Comparison of ENCODE assay signal across 1 cellular context in genomic region chr20:50731930-50732690, GRCh38.
TF ChIP-seq lines count a peak whose summit lies in the region.

No MANE protein-coding gene starts in this region.

TF ChIP-seq in HepG2, 621 proteins besides CTCF, POLR2A, EP300 and RAD21 (continued from another document and continues in another):
- TF ChIP-seq ZNF142 (CRISPR knock-in tag; IDR thresholded peaks at IDR 0.05): 0 out of 2 replicates have a peak, but pooled peaks have one; percentile 27
- TF ChIP-seq TERF1 (CRISPR knock-in tag; IDR thresholded peaks at IDR 0.05): no peak
- TF ChIP-seq ZNF292 (CRISPR knock-in tag; IDR thresholded peaks at IDR 0.05; ENCODE audit: borderline replicate concordance, low read depth): no peak; the same call in 1 of the 2 replicates
- TF ChIP-seq U2AF1 (optimal IDR thresholded peaks at IDR 0.05; ENCODE audit: low read depth, low read length): no peak
- TF ChIP-seq TIGD3 (CRISPR knock-in tag; IDR thresholded peaks at IDR 0.05; ENCODE audit: borderline replicate concordance): no peak
- peak; percentile 6; the same call in 1 of the 2 replicates for TF ChIP-seq HNF4G (IDR thresholded peaks at IDR 0.05; ENCODE audit: borderline replicate concordance, low read depth, low read length)
- no peak for TF ChIP-seq HNF4G (CRISPR knock-in tag; IDR thresholded peaks at IDR 0.05; ENCODE audit: borderline replicate concordance, low read depth)
- TF ChIP-seq BRF2 (CRISPR knock-in tag; IDR thresholded peaks at IDR 0.05): no peak
- no peak; the same call in 1 of the 2 replicates for TF ChIP-seq ZSCAN29 (CRISPR knock-in tag; conservative IDR thresholded peaks at IDR 0.05)
- TF ChIP-seq TFE3 (CRISPR knock-in tag; IDR thresholded peaks at IDR 0.05): peak; percentile 37; the same call in 1 of the 2 replicates
- TF ChIP-seq PAX8 (CRISPR knock-in tag; IDR thresholded peaks at IDR 0.05; ENCODE audit: borderline replicate concordance): no peak
- TF ChIP-seq CBX1 (IDR thresholded peaks at IDR 0.05; ENCODE audit: low read depth): no peak
- no peak for TF ChIP-seq REL (CRISPR knock-in tag; conservative IDR thresholded peaks at IDR 0.05)
- no peak for TF ChIP-seq DPF2 (CRISPR knock-in tag; IDR thresholded peaks at IDR 0.05; ENCODE audit: borderline replicate concordance, low read depth)
- no peak for TF ChIP-seq ZNF598 (CRISPR knock-in tag; IDR thresholded peaks at IDR 0.05; ENCODE audit: borderline replicate concordance)
- no peak for TF ChIP-seq SUZ12 (IDR thresholded peaks at IDR 0.05; ENCODE audit: low read depth, low read length)
- TF ChIP-seq ZNF576 (CRISPR knock-in tag; IDR thresholded peaks at IDR 0.05): no peak
- TF ChIP-seq ZEB1 (IDR thresholded peaks at IDR 0.05; ENCODE audit: insufficient replicate concordance, low read depth): no peak
- TF ChIP-seq ZSCAN22 (CRISPR knock-in tag; IDR thresholded peaks at IDR 0.05): no peak
- no peak for TF ChIP-seq ATF6 (CRISPR knock-in tag; conservative IDR thresholded peaks at IDR 0.05)
- no peak for TF ChIP-seq SKI (IDR thresholded peaks at IDR 0.05; ENCODE audit: partially characterized antibody)
- no peak for TF ChIP-seq XBP1 (CRISPR knock-in tag; IDR thresholded peaks at IDR 0.05)
- TF ChIP-seq ATF2 (CRISPR knock-in tag; IDR thresholded peaks at IDR 0.05): 0 out of 2 replicates have a peak, but pooled peaks have one; percentile 10
- no peak for TF ChIP-seq DDIT3 (CRISPR knock-in tag; IDR thresholded peaks at IDR 0.05)
- no peak for TF ChIP-seq ZBTB21 (CRISPR knock-in tag; IDR thresholded peaks at IDR 0.05)
- no peak for TF ChIP-seq ZNF557 (CRISPR knock-in tag; IDR thresholded peaks at IDR 0.05)
- peak; percentile 57; the same call in 1 of the 2 replicates for TF ChIP-seq ZNF317 (CRISPR knock-in tag; IDR thresholded peaks at IDR 0.05)
- peak; percentile 46 for TF ChIP-seq ZNF781 (CRISPR knock-in tag; IDR thresholded peaks at IDR 0.05; ENCODE audit: borderline replicate concordance, not compliant biosample characterization)
- TF ChIP-seq THAP9 (CRISPR knock-in tag; IDR thresholded peaks at IDR 0.05; ENCODE audit: borderline replicate concordance): no peak
- no peak for TF ChIP-seq ZGPAT (CRISPR knock-in tag; IDR thresholded peaks at IDR 0.05)
